Comparison of ENCODE assay signal across 9 cellular contexts in genomic region chr16:19138601-19139000, GRCh38. TPM values are rescaled to one million over a fixed set of nuclear protein-coding genes. Genes with fewer than 3 reads are reported as not detected.
DNase-seq lines count a peak whose midpoint lies in the region; ATAC-seq, FAIRE-seq and TF ChIP-seq lines count a peak whose summit lies in the region.
"Had no signal": no experiment of that assay in that cellular context is flagged by ENCODE, and none has a peak within 500 bp of the region (broad histone marks: within the 10 kb centered on the region; RNA-seq: fewer than 3 reads in every experiment).

No MANE protein-coding gene starts in this region.

- intact Hi-C loops in left colon (cut with DNase I, micrococcal nuclease): no loop called here

- DNase-seq in NCI-H2081 (lab: John Stamatoyannopoulos, UW) (peak; percentile 19 to 60), NCI-H2081 treated with DMSO at 0.1 percent for 48 hours (lab: John Stamatoyannopoulos, UW) (no peak), astrocyte of the spinal cord (ENCODE audit: low read depth, low spot score) (peak; percentile 76), left colon (peak; percentile 57 to 77), urothelium cell line (ENCODE audit: low spot score) (peak; percentile 29), GM13977 (ENCODE audit: low spot score) (no peak)
- no peak for DNase-seq in stimulated activated naive CD8-positive, alpha-beta T cell treated with anti-CD3 and anti-CD28 coated beads, Interleukin-15, Interleukin-2, amounts not matched to agents 100 U/mL and 50 U/mL, for 24 hours

- TF ChIP-seq CTCF in astrocyte of the spinal cord (IDR thresholded peaks at IDR 0.05; ENCODE audit: low read depth, low read length): no peak
- no peak for TF ChIP-seq CTCF in GM13977 (IDR thresholded peaks at IDR 0.05; ENCODE audit: extremely low read depth, insufficient read depth, missing control alignments)

- no peak overlapping the region for H3K4me3 ChIP-seq in astrocyte of the spinal cord (ENCODE audit: low read depth, low read length)

- peak; percentile 21 for ATAC-seq in left colon
- no peak for ATAC-seq in GM21786 (IDR thresholded peaks at IDR 0.05; ENCODE audit: unreplicated experiment)
- no peak for ATAC-seq in stimulated activated naive CD8-positive, alpha-beta T cell treated with anti-CD3 and anti-CD28 coated beads, Interleukin-15, Interleukin-2, amounts not matched to agents 100 U/mL and 50 U/mL, for 24 hours

- FAIRE-seq in urothelium cell line (lab: Jason Lieb, UNC): no peak
- FAIRE-seq: A204.1 had no signal

- in situ Hi-C loops in astrocyte of the spinal cord (cut with HindIII; ENCODE audit: low sequenced_read_pairs): no loop called here
- in situ Hi-C loops in GM13977 (cut with MboI; ENCODE audit: low pct_unique_long_range_greater_than_20kb, low sequenced_read_pairs, unreplicated experiment): no loop called here

RNA-seq across cellular contexts. Expression of gene ITPRIPL2, which starts 24.8 kb away (rescaled TPM):
- total RNA-seq in left colon: 10 to 100 TPM; 40.4 to 42.7 TPM

RNA-seq across cellular contexts. Expression of gene SYT17, which starts 29.4 kb away (rescaled TPM):
- 1 to 10 TPM; 8.4 to 9.1 TPM for total RNA-seq in left colon

Comparison
In these comparisons a context has a peak if more than half of its experiments do, and no peak if none do; other contexts are left out.
1. DNase-seq: peak in NCI-H2081 (2 of 2), astrocyte of the spinal cord (single experiment), left colon (2 of 2) and urothelium cell line (single experiment); none in NCI-H2081 treated with DMSO at 0.1 percent for 48 hours (single experiment), stimulated activated naive CD8-positive, alpha-beta T cell treated with anti-CD3 and anti-CD28 coated beads, Interleukin-15, Interleukin-2, amounts not matched to agents 100 U/mL and 50 U/mL, for 24 hours (single experiment) and GM13977 (single experiment).